ENCODE assay signal across 17 cellular contexts in the genomic region with DNA sequence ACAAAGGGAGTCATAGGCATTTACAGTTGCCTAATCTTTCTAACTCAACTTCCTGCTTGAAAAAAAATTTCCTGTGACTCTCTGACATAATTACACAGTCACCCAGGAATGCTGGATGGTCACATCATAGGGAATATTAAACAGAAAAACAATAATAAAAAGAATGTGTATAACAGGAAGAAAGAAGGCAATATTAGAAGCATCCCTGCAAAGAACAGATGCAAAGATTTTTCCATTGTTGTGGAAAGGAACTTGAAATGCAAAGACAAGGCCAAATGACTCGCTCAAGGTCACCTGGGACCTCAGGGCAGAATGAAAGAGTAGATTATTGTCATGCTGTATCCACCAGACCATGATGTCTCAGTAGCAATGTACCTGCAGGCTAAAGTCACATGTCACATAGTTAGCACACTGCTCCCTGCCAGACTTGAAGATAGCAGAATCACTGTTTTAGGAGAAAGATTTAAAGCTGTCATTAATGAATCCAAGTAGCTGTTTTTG.
A peak's percentile ranks its signal among the peaks of the same experiment; 100 is the strongest.
DNase-seq lines count a peak whose midpoint lies in the region; ATAC-seq, FAIRE-seq and TF ChIP-seq lines count a peak whose summit lies in the region.
"Had no signal": no experiment of that assay in that cellular context is flagged by ENCODE, and none has a peak within 500 bp of the region (broad histone marks: within the 10 kb centered on the region; RNA-seq: fewer than 3 reads in every experiment).

No MANE protein-coding gene starts in this region.

- TF ChIP-seq POLR2A in endothelial cell of umbilical vein (IDR thresholded peaks at IDR 0.05; ENCODE audit: low read depth, low read length): no peak

- H4K20me1 ChIP-seq in endothelial cell of umbilical vein (replicated peaks; ENCODE audit: control insufficient read depth, extremely low read depth, insufficient read depth, low read length): no peaks in the 10 kb centered on the region
- no peaks in the 10 kb centered on the region for H4K20me1 ChIP-seq in neural cell (ENCODE audit: insufficient read depth)

- no peak for TF ChIP-seq EP300 in neural cell (conservative IDR thresholded peaks at IDR 0.05; ENCODE audit: poor library complexity, severe bottlenecking)

- H3K9me3 ChIP-seq in Panc1 (ENCODE audit: control insufficient read depth, insufficient read depth, low read depth, low read length): no peaks in the 10 kb centered on the region; the same call in 1 of the 2 replicates
- no peaks in the 10 kb centered on the region for H3K9me3 ChIP-seq in endothelial cell of umbilical vein (replicated peaks; ENCODE audit: control insufficient read depth, insufficient read depth, low read length)
- H3K9me3 ChIP-seq in neural cell (ENCODE audit: low read length): no peaks in the 10 kb centered on the region
- H3K9me3 ChIP-seq: uterus had no signal

- H3F3A ChIP-seq in neural cell (ENCODE audit: insufficient read depth, low read length, poor library complexity, severe bottlenecking): no peaks in the 10 kb centered on the region

- TF ChIP-seq CTCF in Panc1 (IDR thresholded peaks at IDR 0.05): no peak
- TF ChIP-seq CTCF in endothelial cell of umbilical vein (IDR thresholded peaks at IDR 0.05; ENCODE audit: extremely low read depth in 1 of 2, insufficient read depth in 1 of 2, low read depth in 1 of 2, low read length in 2 of 2): no peak
- no peak for TF ChIP-seq CTCF in neural cell (IDR thresholded peaks at IDR 0.05; ENCODE audit: poor library complexity, severe bottlenecking)

- POLR2A ChIA-PET in Panc1 (lab: Charles Lee): no interaction called here
- POLR2A ChIA-PET in endothelial cell of umbilical vein (lab: Charles Lee): no interaction called here

- H3K79me2 ChIP-seq in endothelial cell of umbilical vein (ENCODE audit: control insufficient read depth, insufficient read depth, low read length): no peaks in the 10 kb centered on the region
- H3K79me2 ChIP-seq in neural cell (replicated peaks; ENCODE audit: insufficient read depth, low read length): no peaks in the 10 kb centered on the region

- H3K4me3 ChIP-seq in Panc1 (ENCODE audit: low read depth in 2 of 2, low read length in 2 of 2) (no peak overlapping the region), endothelial cell of umbilical vein (replicated peaks in 1 of 3; ENCODE audit: insufficient read depth in 1 of 3, low read depth in 1 of 3, low read length in 3 of 3) (no peak overlapping the region), neural cell (ENCODE audit: low read length) (peak overlapping the region; percentile 3)
- H3K4me3 ChIP-seq: dorsolateral prefrontal cortex, sigmoid colon, uterus had no signal

- H3K9ac ChIP-seq in endothelial cell of umbilical vein (replicated peaks; ENCODE audit: extremely low read depth, insufficient read depth, low read length) (no peak overlapping the region), neural cell (ENCODE audit: low read length) (no peak overlapping the region)

- peak overlapping the region; percentile 43 for H3K4me2 ChIP-seq in endothelial cell of umbilical vein (ENCODE audit: insufficient read depth, low read length)
- H3K4me2 ChIP-seq in neural cell (ENCODE audit: low read length): peak overlapping the region; percentile 9

- CTCF ChIA-PET in Panc1 (lab: Charles Lee) (interaction anchor here (0.6 kb wide), 1 partner anchor 457 kb away, joined by 3 read pairs; no protein-coding TSS in a partner anchor), endothelial cell of umbilical vein (lab: Charles Lee) (no interaction called here)

- no peaks in the 10 kb centered on the region for H3K9me2 ChIP-seq in neural cell (ENCODE audit: insufficient read depth, low read length)

- no peaks in the 10 kb centered on the region for H3K9me1 ChIP-seq in endothelial cell of umbilical vein (replicated peaks; ENCODE audit: control insufficient read depth, extremely low read depth, insufficient read depth, low read length)

- H3K4me1 ChIP-seq in Panc1 (ENCODE audit: control insufficient read depth, insufficient read depth, low read length) (peaks cover 14% of the 10 kb centered on the region), endothelial cell of umbilical vein (ENCODE audit: control insufficient read depth, extremely low read depth, insufficient read depth, low read length) (peaks cover 18% of the 10 kb centered on the region)
- H3K4me1 ChIP-seq: sigmoid colon, uterus had no signal

- FAIRE-seq in endothelial cell of umbilical vein (lab: Jason Lieb, UNC): no peak
- FAIRE-seq: H1 had no signal

- in situ Hi-C loops in Panc1 (cut with HindIII; ENCODE audit: low pct_unique_long_range_greater_than_20kb, low sequenced_read_pairs): no loop called here

- intact Hi-C loops in Panc1 (cut with micrococcal nuclease; ENCODE audit: unreplicated experiment) (no loop called here), endothelial cell of umbilical vein (cut with micrococcal nuclease) (loop anchor here (1.0 kb wide), 1 partner anchor 425 kb away; no protein-coding TSS in a partner anchor)

- H3K36me3 ChIP-seq in Panc1 (ENCODE audit: control insufficient read depth, insufficient read depth, low read length) (no peaks in the 10 kb centered on the region), endothelial cell of umbilical vein (ENCODE audit: control insufficient read depth in 2 of 2, extremely low read depth in 1 of 2, insufficient read depth in 2 of 2, low read length in 2 of 2) (no peaks in the 10 kb centered on the region), neural cell (ENCODE audit: insufficient read depth, low read length) (no peaks in the 10 kb centered on the region)
- H3K36me3 ChIP-seq: sigmoid colon, uterus had no signal

- no peak for TF ChIP-seq RAD21 in neural cell (conservative IDR thresholded peaks at IDR 0.05)

- no TSS peak for BruUV-seq in Panc1 (replicated peaks; lab: Mats Ljungman, UMichigan)
- no TSS peak for BruUV-seq in endothelial cell of umbilical vein (replicated peaks; lab: Mats Ljungman, UMichigan)

- peak; percentile 51 for ATAC-seq in Panc1
- no peak for ATAC-seq in GM18498 (IDR thresholded peaks at IDR 0.05; ENCODE audit: unreplicated experiment)

- dilution Hi-C loops in endothelial cell of umbilical vein (cut with MboI; ENCODE audit: extremely low pct_ligation_motif_present, low sequenced_read_pairs): no loop called here

- H3K27me3 ChIP-seq in Panc1 (ENCODE audit: control insufficient read depth, insufficient read depth, low read length) (no peaks in the 10 kb centered on the region), endothelial cell of umbilical vein (ENCODE audit: control insufficient read depth in 2 of 2, insufficient read depth in 2 of 2, low read length in 2 of 2) (no peaks in the 10 kb centered on the region), neural cell (ENCODE audit: insufficient read depth, low read depth, low read length) (no peaks in the 10 kb centered on the region)
- H3K27me3 ChIP-seq: dorsolateral prefrontal cortex, sigmoid colon, uterus had no signal

- peak overlapping the region; percentile 66 for H3K27ac ChIP-seq in Panc1 (ENCODE audit: low read length)
- peak overlapping the region; percentile 70 for H3K27ac ChIP-seq in endothelial cell of umbilical vein (ENCODE audit: insufficient read depth, low read depth, low read length)
- peak overlapping the region; percentile 29 for H3K27ac ChIP-seq in neural cell (ENCODE audit: low read length)
- H3K27ac ChIP-seq: sigmoid colon, uterus had no signal

- DNase-seq in EL (peak; percentile 86), Panc1 (ENCODE audit: low read depth, low spot score) (peak; percentile 55), endothelial cell of umbilical vein (ENCODE audit: low read depth, low spot score) (peak; percentile 68), globus pallidus (ENCODE audit: low spot score) (no peak), NCI-H1092 treated with DMSO at 0.1 percent for 48 hours (lab: John Stamatoyannopoulos, UW) (no peak), NCI-H128 (lab: John Stamatoyannopoulos, UW; ENCODE audit: unreplicated experiment) (no peak)
- DNase-seq: activated CD4-positive, alpha-beta T cell treated with anti-CD3 and anti-CD28 coated beads for 48 hours; CD8-positive, alpha-beta memory T cell; dorsolateral prefrontal cortex; Kasumi-1; NCI-H2227 treated with DMSO at 0.1 percent for 48 hours; SHP77; sigmoid colon; uterus had no signal

- H2AFZ ChIP-seq in endothelial cell of umbilical vein (ENCODE audit: low read depth, low read length) (peak overlapping the region; percentile 35), neural cell (ENCODE audit: low read depth, low read length) (no peak overlapping the region)

TF ChIP-seq in endothelial cell of umbilical vein, 7 proteins besides CTCF, POLR2A, EP300 and RAD21:
- peak; percentile 38 for TF ChIP-seq FOS (IDR thresholded peaks at IDR 0.05; ENCODE audit: borderline replicate concordance, insufficient read depth, low read length)
- TF ChIP-seq, protein P1, sequence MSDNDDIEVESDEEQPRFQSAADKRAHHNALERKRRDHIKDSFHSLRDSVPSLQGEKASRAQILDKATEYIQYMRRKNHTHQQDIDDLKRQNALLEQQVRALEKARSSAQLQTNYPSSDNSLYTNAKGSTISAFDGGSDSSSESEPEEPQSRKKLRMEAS (IDR thresholded peaks at IDR 0.05; ENCODE audit: insufficient read depth, insufficient read length): no peak
- TF ChIP-seq POLR2AphosphoS5 (IDR thresholded peaks at IDR 0.05; ENCODE audit: insufficient read depth, low read depth, low read length): peak; percentile 30
- TF ChIP-seq JUN (IDR thresholded peaks at IDR 0.05; ENCODE audit: borderline replicate concordance, insufficient read depth, insufficient read length, low read depth): peak; percentile 80
- peak; percentile 56 for TF ChIP-seq GATA2 (IDR thresholded peaks at IDR 0.05; ENCODE audit: insufficient read depth, insufficient read length, low read depth, low read length)
- no peak for TF ChIP-seq EZH2 (IDR thresholded peaks at IDR 0.05; ENCODE audit: borderline replicate concordance, low read depth, low read length, severe bottlenecking)

TF ChIP-seq in neural cell, 6 proteins besides CTCF, POLR2A, EP300 and RAD21 (continues in another document):
- TF ChIP-seq MXI1 (conservative IDR thresholded peaks at IDR 0.05; ENCODE audit: poor library complexity, severe bottlenecking): no peak

Comparison
In these comparisons a context has a peak if more than half of its experiments do, and no peak if none do; other contexts are left out.
1. DNase-seq: peak in EL (single experiment), Panc1 (single experiment) and endothelial cell of umbilical vein (single experiment); none in globus pallidus (single experiment), NCI-H1092 treated with DMSO at 0.1 percent for 48 hours (single experiment) and NCI-H128 (single experiment).
2. Peak in every context shown above with its lines, with median percentiles within 50 percentile points of each other: H3K27ac ChIP-seq.